Comparison of ENCODE assay signal across 5 cellular contexts in genomic region chrX:142054094-142054493, GRCh38.
"Had no signal": no experiment of that assay in that cellular context is flagged by ENCODE, and none has a peak within 500 bp of the region (broad histone marks: within the 10 kb centered on the region; RNA-seq: fewer than 3 reads in every experiment).

No MANE protein-coding gene starts in this region.

- DNase-seq: H9, HCEC 1CT, KBM-7 had no signal

- H3K4me3 ChIP-seq: GM23338 had no signal

- ATAC-seq: GM23338, HepG2 had no signal
